ENCODE assay signal across 11 cellular contexts in genomic region chr5:175056831-175057230, GRCh38.
"Had no signal": no experiment of that assay in that cellular context is flagged by ENCODE, and none has a peak within 500 bp of the region (broad histone marks: within the 10 kb centered on the region; RNA-seq: fewer than 3 reads in every experiment).

No MANE protein-coding gene starts in this region.

- H3K9ac ChIP-seq: GM23248 had no signal

- H3K36me3 ChIP-seq: HAP-1 had no signal

- H3K4me1 ChIP-seq: HAP-1 had no signal

- H3K4me2 ChIP-seq: GM23338 had no signal

- DNase-seq: GM23248, GOT3, H7, H9, HCEC 1CT, HFFc6 had no signal

- H3K27ac ChIP-seq: GM23248 had no signal

- H2AFZ ChIP-seq: GM23248, GM23338 had no signal

- FAIRE-seq: H1, H54 had no signal

- ATAC-seq: GM23338, HCT116 had no signal

- H3K9me3 ChIP-seq: HAP-1 had no signal

- H3K4me3 ChIP-seq: GM23248, GM23338, HAP-1 had no signal
